Comparison of ENCODE assay signal across 8 cellular contexts in the genomic region with DNA sequence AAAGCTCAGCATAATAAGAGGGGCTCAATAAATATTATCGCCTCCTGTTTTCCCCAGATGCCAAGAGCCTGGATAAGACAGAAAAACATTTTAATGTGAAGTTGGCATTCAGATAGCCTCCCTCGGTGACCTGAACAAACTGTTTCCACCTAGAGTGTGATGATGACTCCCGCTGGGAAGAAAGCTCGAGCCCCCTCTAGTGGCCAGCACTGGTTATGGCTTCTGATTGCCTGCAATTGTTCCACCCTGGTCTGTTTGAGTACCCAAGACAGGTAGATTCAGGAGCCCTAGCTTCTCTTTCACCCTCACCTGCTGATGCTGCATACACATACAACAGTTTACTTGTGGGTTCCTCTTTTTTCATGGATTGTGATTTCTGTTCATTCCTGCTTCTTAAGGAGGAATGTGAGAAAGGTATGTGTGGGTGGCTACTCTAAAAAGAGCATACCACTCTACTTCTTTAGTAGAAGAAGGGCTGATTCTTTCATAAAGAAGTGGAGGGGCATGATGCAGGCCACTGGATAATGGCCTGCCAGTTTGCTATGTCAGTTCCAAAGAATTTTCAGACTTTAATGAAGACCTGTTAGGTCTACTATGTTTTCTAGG. TPM values are rescaled to one million over a fixed set of nuclear protein-coding genes. Genes with fewer than 3 reads are reported as not detected.
DNase-seq lines count a peak whose midpoint lies in the region; ATAC-seq and TF ChIP-seq lines count a peak whose summit lies in the region.

No MANE protein-coding gene starts in this region.

- WGBS in lung, 2 donors: 10 to 14% methylated on average over 4 of the region's 4 CpGs

- no peaks in the 10 kb centered on the region for H3K9me3 ChIP-seq in lung (ENCODE audit: control insufficient read depth in 2 of 2, insufficient read depth in 1 of 2, low read length in 1 of 2)

- no peaks in the 10 kb centered on the region for H3K27me3 ChIP-seq in lung (ENCODE audit: control insufficient read depth, insufficient read depth)

- no peaks in the 10 kb centered on the region for H3K4me1 ChIP-seq in lung (ENCODE audit: control insufficient read depth in 2 of 2, insufficient read depth in 2 of 2, low read length in 2 of 2)

- no peak overlapping the region for H3K27ac ChIP-seq in lung (ENCODE audit: low read depth in 1 of 2, low read length in 1 of 2)

- ATAC-seq in HG02870 (IDR thresholded peaks at IDR 0.05; ENCODE audit: unreplicated experiment) (peak; percentile 53), lung (ENCODE audit: insufficient read depth, low FRiP score) (peak; percentile 84), HG03025 (IDR thresholded peaks at IDR 0.05; ENCODE audit: low FRiP score, unreplicated experiment) (no peak)

- peak; percentile 94 for TF ChIP-seq CTCF in lung (IDR thresholded peaks at IDR 0.05; ENCODE audit: control extremely low read depth, extremely low read depth)

- no peak overlapping the region for H3K4me3 ChIP-seq in lung

- DNase-seq in GM04504 (ENCODE audit: low read depth) (peak; percentile 33), NCI-H526 treated with DMSO at 0.1 percent for 48 hours (lab: John Stamatoyannopoulos, UW) (peak; percentile 19), dermis microvascular lymphatic vessel endothelial cell (ENCODE audit: low read depth in 2 of 2) (peak; percentile 55 to 72), lung (ENCODE audit: low spot score) (peak; percentile 86)
- peak; percentile 79 to 80 for DNase-seq in activated CD4-positive, alpha-beta T cell treated with anti-CD3 and anti-CD28 coated beads, Interleukin-2, amount 50 U/mL, for 24 hours (ENCODE audit: low read depth in 1 of 2, low spot score in 1 of 2)
- DNase-seq in stimulated activated CD8-positive, alpha-beta memory T cell treated with anti-CD3 and anti-CD28 coated beads, Interleukin-15, amount 100 ng/mL, for 24 hours (ENCODE audit: low read depth): peak; percentile 70

- H3K36me3 ChIP-seq in lung (ENCODE audit: control insufficient read depth in 2 of 2, insufficient read depth in 2 of 2, low read length in 2 of 2): peaks cover 9 to 32% of the 10 kb centered on the region in 2 donors

RNA-seq across cellular contexts. Expression of a gene that starts 6.4 kb away (rescaled TPM):
- total RNA-seq in dermis microvascular lymphatic vessel endothelial cell (5.2 and 6.0 TPM in 2 replicates), lung (10 to 100 TPM; 13.6 to 41.1 TPM)
- polyA plus RNA-seq in lung: 10 to 100 TPM; 39.3 to 67.2 TPM

RNA-seq across cellular contexts. Expression of a gene that starts 6.8 kb away (rescaled TPM):
- total RNA-seq in dermis microvascular lymphatic vessel endothelial cell (21.4 and 22.3 TPM in 2 replicates), lung (10 to 100 TPM; 45.3 to 58.6 TPM)
- 10 to 100 TPM; 10.3 to 12.2 TPM for polyA plus RNA-seq in lung

Comparison
In these comparisons a context has a peak if more than half of its experiments do, and no peak if none do; other contexts are left out.
1. DNase-seq: peak in every context shown above with its lines; median percentile 86 in lung; 80 in activated CD4-positive, alpha-beta T cell treated with anti-CD3 and anti-CD28 coated beads, Interleukin-2, amount 50 U/mL, for 24 hours; 70 in stimulated activated CD8-positive, alpha-beta memory T cell treated with anti-CD3 and anti-CD28 coated beads, Interleukin-15, amount 100 ng/mL, for 24 hours; 64 in dermis microvascular lymphatic vessel endothelial cell; 33 in GM04504; 19 in NCI-H526 treated with DMSO at 0.1 percent for 48 hours.